8 cellular contexts compared by ENCODE assay signal in genomic region chr7:130912910-130913720, GRCh38.
DNase-seq lines count a peak whose midpoint lies in the region; ATAC-seq and TF ChIP-seq lines count a peak whose summit lies in the region.

No MANE protein-coding gene starts in this region.

- TF ChIP-seq CTCF in hepatocyte (IDR thresholded peaks at IDR 0.05; ENCODE audit: poor library complexity), result no peak

- peak; percentile 80 to 88 (median 82) for DNase-seq in CD4-positive, CD25-positive, alpha-beta regulatory T cell
- DNase-seq in SW480 (ENCODE audit: low spot score), result peak; percentile 97
- peak; percentile 78 for DNase-seq in activated naive CD8-positive, alpha-beta T cell treated with anti-CD3 and anti-CD28 coated beads, Interleukin-2, amount 50 U/mL, for 24 hours
- DNase-seq in hepatocyte (ENCODE audit: low spot score), result peak; percentile 68
- DNase-seq in stimulated activated CD4-positive, alpha-beta T cell treated with anti-CD3 and anti-CD28 coated beads, Interleukin-15, amount 100 ng/mL, for 24 hours, result peak; percentile 88
- DNase-seq in NCI-H510A (lab: John Stamatoyannopoulos, UW), result no peak

- peak overlapping the region; percentile 100 for H3K4me3 ChIP-seq in CD4-positive, CD25-positive, alpha-beta regulatory T cell (ENCODE audit: low read depth, low read length)
- peak overlapping the region; percentile 24 for H3K4me3 ChIP-seq in hepatocyte

- H3K9me2 ChIP-seq in hepatocyte (replicated peaks; ENCODE audit: insufficient read depth), result no peaks in the 10 kb centered on the region

- H3K36me3 ChIP-seq in CD4-positive, CD25-positive, alpha-beta regulatory T cell (ENCODE audit: control insufficient read depth, insufficient read depth, low read length), result peaks cover 27% of the 10 kb centered on the region
- no peaks in the 10 kb centered on the region for H3K36me3 ChIP-seq in hepatocyte (replicated peaks; ENCODE audit: insufficient read depth, low read depth)

- peak overlapping the region; percentile 95 to 98 (median 96) for H3K27ac Mint-ChIP-seq in CD4-positive, CD25-positive, alpha-beta regulatory T cell
- H3K27ac Mint-ChIP-seq in activated naive CD8-positive, alpha-beta T cell treated with anti-CD3 and anti-CD28 coated beads, Interleukin-2, amount 50 U/mL, for 24 hours, result peak overlapping the region; percentile 99

- peaks cover 46 to 95% (median 89%) of the 10 kb centered on the region in 4 donors for H3K4me1 Mint-ChIP-seq in CD4-positive, CD25-positive, alpha-beta regulatory T cell
- H3K4me1 Mint-ChIP-seq in activated naive CD8-positive, alpha-beta T cell treated with anti-CD3 and anti-CD28 coated beads, Interleukin-2, amount 50 U/mL, for 24 hours, result peaks cover 93% of the 10 kb centered on the region

- H3K4me1 ChIP-seq in CD4-positive, CD25-positive, alpha-beta regulatory T cell (ENCODE audit: control insufficient read depth, insufficient read depth, low read length, poor library complexity, severe bottlenecking), result peaks cover 94% of the 10 kb centered on the region
- H3K4me1 ChIP-seq in hepatocyte (ENCODE audit: insufficient read depth), result peaks cover 37% of the 10 kb centered on the region

- H3K9me3 ChIP-seq in CD4-positive, CD25-positive, alpha-beta regulatory T cell (ENCODE audit: control insufficient read depth in 2 of 2, low read length in 2 of 2), result no peaks in the 10 kb centered on the region
- no peaks in the 10 kb centered on the region for H3K9me3 ChIP-seq in hepatocyte (ENCODE audit: low read depth)

- peaks cover 16% of the 10 kb centered on the region for H3K79me2 ChIP-seq in hepatocyte

- no peaks in the 10 kb centered on the region for H3K27me3 ChIP-seq in CD4-positive, CD25-positive, alpha-beta regulatory T cell (ENCODE audit: control insufficient read depth, insufficient read depth, low read length)
- no peaks in the 10 kb centered on the region for H3K27me3 ChIP-seq in hepatocyte

- no peak overlapping the region for H2AFZ ChIP-seq in hepatocyte

- H4K20me1 ChIP-seq in hepatocyte (ENCODE audit: insufficient read depth, poor library complexity, severe bottlenecking), result no peaks in the 10 kb centered on the region

- ATAC-seq in CD4-positive, CD25-positive, alpha-beta regulatory T cell (ENCODE audit: low read depth in 2 of 2), result peak; percentile 82 to 83
- ATAC-seq in GM19463 (IDR thresholded peaks at IDR 0.05; ENCODE audit: unreplicated experiment) (peak; percentile 86), HG03571 (IDR thresholded peaks at IDR 0.05; ENCODE audit: unreplicated experiment) (peak; percentile 87)
- peak; percentile 84 for ATAC-seq in activated naive CD8-positive, alpha-beta T cell treated with anti-CD3 and anti-CD28 coated beads, Interleukin-2, amount 50 U/mL, for 24 hours

- 51% methylated on average over 17 of the region's 17 CpGs for WGBS in hepatocyte (ENCODE audit: low lambda C conversion rate, missing lambda C conversion rate)

- peak overlapping the region; percentile 95 for H3K27ac ChIP-seq in CD4-positive, CD25-positive, alpha-beta regulatory T cell (ENCODE audit: insufficient read depth, low read length, poor library complexity, severe bottlenecking)
- peak overlapping the region; percentile 82 for H3K27ac ChIP-seq in hepatocyte

- H3K4me2 ChIP-seq in hepatocyte, result peak overlapping the region; percentile 66

- H3K27me3 Mint-ChIP-seq in CD4-positive, CD25-positive, alpha-beta regulatory T cell, result peaks cover 11% of the 10 kb centered on the region
- H3K27me3 Mint-ChIP-seq in activated naive CD8-positive, alpha-beta T cell treated with anti-CD3 and anti-CD28 coated beads, Interleukin-2, amount 50 U/mL, for 24 hours, result no peaks in the 10 kb centered on the region

- peaks cover 33% of the 10 kb centered on the region for H3K36me3 Mint-ChIP-seq in CD4-positive, CD25-positive, alpha-beta regulatory T cell
- H3K36me3 Mint-ChIP-seq in activated naive CD8-positive, alpha-beta T cell treated with anti-CD3 and anti-CD28 coated beads, Interleukin-2, amount 50 U/mL, for 24 hours (ENCODE audit: low read depth), result peaks cover 80% of the 10 kb centered on the region

- no peaks in the 10 kb centered on the region for H3K9me3 Mint-ChIP-seq in CD4-positive, CD25-positive, alpha-beta regulatory T cell
- H3K9me3 Mint-ChIP-seq in activated naive CD8-positive, alpha-beta T cell treated with anti-CD3 and anti-CD28 coated beads, Interleukin-2, amount 50 U/mL, for 24 hours, result no peaks in the 10 kb centered on the region

- H3K4me3 Mint-ChIP-seq in CD4-positive, CD25-positive, alpha-beta regulatory T cell, result peak overlapping the region; percentile 93 to 96 (median 96)
- H3K4me3 Mint-ChIP-seq in activated naive CD8-positive, alpha-beta T cell treated with anti-CD3 and anti-CD28 coated beads, Interleukin-2, amount 50 U/mL, for 24 hours, result peak overlapping the region; percentile 82
